16 cellular contexts compared by ENCODE assay signal in the genomic region with DNA sequence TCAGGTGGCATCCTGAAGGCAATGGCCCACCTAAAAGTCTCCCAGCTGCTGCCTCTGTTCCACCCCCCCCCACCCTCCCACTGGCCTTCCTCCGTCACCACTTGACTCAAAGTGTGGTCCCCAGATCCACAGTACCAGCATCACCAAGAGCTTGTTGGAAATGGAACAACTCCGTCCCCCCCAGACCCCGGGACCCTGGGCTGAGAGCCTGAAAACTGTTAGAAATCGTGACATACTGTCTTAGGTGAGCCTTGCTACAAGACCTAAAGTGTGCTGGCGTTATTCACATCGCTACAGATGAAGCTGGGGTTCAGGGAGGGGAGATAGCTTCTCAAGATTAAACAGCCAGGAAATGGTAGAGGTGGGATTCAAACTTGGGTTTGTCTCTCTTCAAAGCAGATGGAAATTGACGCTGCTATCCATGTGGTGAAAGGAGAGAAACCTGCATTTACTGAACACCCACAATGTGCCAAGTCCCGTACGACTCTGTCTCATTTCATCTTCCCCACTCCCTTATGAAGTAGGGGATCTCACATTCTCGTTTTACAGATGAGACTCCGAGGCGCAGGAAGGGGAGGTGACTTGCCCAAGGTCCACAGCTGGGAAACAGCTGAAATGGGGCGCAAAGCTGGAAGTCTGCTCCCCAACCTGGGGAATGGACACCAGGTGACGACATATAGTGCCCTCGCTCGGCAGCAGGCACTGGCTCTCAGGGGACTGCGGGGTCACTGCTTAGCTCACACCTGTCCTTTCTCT. TPM values are rescaled to one million over a fixed set of nuclear protein-coding genes. Genes with fewer than 3 reads are reported as not detected.
DNase-seq lines count a peak whose midpoint lies in the region; ATAC-seq, FAIRE-seq and TF ChIP-seq lines count a peak whose summit lies in the region.
"Had no signal": no experiment of that assay in that cellular context is flagged by ENCODE, and none has a peak within 500 bp of the region (broad histone marks: within the 10 kb centered on the region; RNA-seq: fewer than 3 reads in every experiment).

No MANE protein-coding gene starts in this region.

- peak overlapping the region; percentile 37 for H3K9ac ChIP-seq in HepG2 (ENCODE audit: insufficient read depth, low read depth, low read length)

- H3K4me1 ChIP-seq in HepG2 (ENCODE audit: insufficient read depth, low read length) = peaks cover 86% of the 10 kb centered on the region

- H3K4me3 ChIP-seq in HepG2 (replicated peaks in 1 of 3; ENCODE audit: insufficient read depth in 1 of 3, low read depth in 2 of 3, low read length in 3 of 3) = peak overlapping the region in 1 of 3 experiments; percentile 67; a peak in 2 of 6 replicates
- H3K4me3 ChIP-seq: esophagus muscularis mucosa, suprapubic skin had no signal

- no peaks in the 10 kb centered on the region for H3K79me2 ChIP-seq in HepG2 (ENCODE audit: insufficient read depth, low read length)

- H3K27me3 Mint-ChIP-seq in activated T-cell treated with anti-CD3 and anti-CD28 coated beads, Interleukin-2, amount 50 U/mL, for 24 hours = peaks cover 8% of the 10 kb centered on the region
- peaks cover 11% of the 10 kb centered on the region for H3K27me3 Mint-ChIP-seq in activated T-cell treated with anti-CD3 and anti-CD28 coated beads, Interleukin-2, amount 50 U/mL, for 4 hours (ENCODE audit: low read depth)

- intact Hi-C loops in HepG2 (cut with micrococcal nuclease; ENCODE audit: unreplicated experiment) = no loop called here

- H3K4me2 ChIP-seq in HepG2 (ENCODE audit: low read depth, low read length) = peak overlapping the region; percentile 93

- ATAC-seq in activated T-cell treated with anti-CD3 and anti-CD28 coated beads, Interleukin-2, amount 50 U/mL, for 4 hours = no peak
- ATAC-seq in HepG2 = no peak
- ATAC-seq in GM21717 (IDR thresholded peaks at IDR 0.05; ENCODE audit: unreplicated experiment) = no peak
- no peak for ATAC-seq in GM21619 (IDR thresholded peaks at IDR 0.05; ENCODE audit: unreplicated experiment)
- ATAC-seq: activated CD4-positive, CD25-positive, alpha-beta regulatory T cell treated with anti-CD3 and anti-CD28 coated beads, Interleukin-2, amount 50 U/mL, for 24 hours had no signal

- CTCF ChIA-PET in HepG2 (lab: Yijun Ruan, JAX; ENCODE audit: low intra/inter-chr PET ratio, low total read pairs) = no interaction called here

- TF ChIP-seq POLR2A in HepG2 (IDR thresholded peaks at IDR 0.05; ENCODE audit: insufficient read depth in 1 of 2, low read depth in 2 of 2, low read length in 2 of 2) = no peak

- TF ChIP-seq EP300 in HepG2 (IDR thresholded peaks at IDR 0.05; ENCODE audit: low read depth in 2 of 2, low read length in 2 of 2) (no peak), HepG2 (CRISPR knock-in tag; IDR thresholded peaks at IDR 0.05; ENCODE audit: borderline replicate concordance) (no peak)

- in situ Hi-C loops in HepG2 (cut with HindIII; ENCODE audit: extremely low pct_ligation_motif_present, low pct_unique_long_range_greater_than_20kb) = loop anchor here (5.0 kb wide), 1 partner anchor 52 kb away; a partner anchor contains a TSS

- WGBS in HepG2 (ENCODE audit: low lambda C conversion rate) = 54% methylated on average over 17 of the region's 17 CpGs

- no TSS peak for BruUV-seq in HepG2 (replicated peaks; lab: Mats Ljungman, UMichigan)

- peak overlapping the region; percentile 91 for H3K27ac ChIP-seq in VCaP
- peak overlapping the region; percentile 22 for H3K27ac ChIP-seq in HepG2 (ENCODE audit: extremely low read length, insufficient read depth, low read length)

- no peaks in the 10 kb centered on the region for H4K20me1 ChIP-seq in HepG2 (ENCODE audit: insufficient read depth, low read length)

- H3K27ac Mint-ChIP-seq in activated T-cell treated with anti-CD3 and anti-CD28 coated beads, Interleukin-2, amount 50 U/mL, for 24 hours = no peak overlapping the region

- H2AFZ ChIP-seq in HepG2 (ENCODE audit: low read length) = no peak overlapping the region

- peaks cover 51% of the 10 kb centered on the region for H3K4me1 Mint-ChIP-seq in activated T-cell treated with anti-CD3 and anti-CD28 coated beads, Interleukin-2, amount 50 U/mL, for 24 hours (ENCODE audit: low read depth)
- peaks cover 25% of the 10 kb centered on the region for H3K4me1 Mint-ChIP-seq in activated T-cell treated with anti-CD3 and anti-CD28 coated beads, Interleukin-2, amount 50 U/mL, for 4 hours (ENCODE audit: low read depth)

- POLR2A ChIA-PET in HepG2 (lab: Yijun Ruan, JAX) = interaction anchor here (0.8 to 3.5 kb wide), 8 partner anchors 10 to 109 kb away, joined by 4 to 37 read pairs (median 7); a partner anchor contains a TSS

- H3K4me3 Mint-ChIP-seq in activated T-cell treated with anti-CD3 and anti-CD28 coated beads, Interleukin-2, amount 50 U/mL, for 24 hours = no peak overlapping the region
- H3K4me3 Mint-ChIP-seq in activated T-cell treated with anti-CD3 and anti-CD28 coated beads, Interleukin-2, amount 50 U/mL, for 4 hours = no peak overlapping the region
- H3K4me3 Mint-ChIP-seq: activated T-helper 1 cell treated with anti-CD3 and anti-CD28 coated beads, Interleukin-12 subunit alpha, Interleukin-12 subunit beta, Interleukin-2, Interleukin-4 antibody, amounts not matched to agents 30 ng/mL and 10 ng/mL and 1 ng/mL, durations not matched to agents 14 hours and 24 hours and 36 hours had no signal

- TF ChIP-seq CTCF in VCaP (conservative IDR thresholded peaks at IDR 0.05) (no peak), HepG2 (CRISPR knock-in tag; IDR thresholded peaks at IDR 0.05) (no peak)

- no peak for TF ChIP-seq RAD21 in HepG2 (CRISPR knock-in tag; IDR thresholded peaks at IDR 0.05)

- H3K27me3 ChIP-seq in HepG2 (ENCODE audit: control insufficient read depth in 1 of 2, insufficient read depth in 2 of 2, low read length in 2 of 2) = no peaks in the 10 kb centered on the region
- H3K27me3 ChIP-seq: esophagus muscularis mucosa, suprapubic skin had no signal

- no peaks in the 10 kb centered on the region for H3K36me3 ChIP-seq in HepG2 (replicated peaks in 1 of 2; ENCODE audit: control insufficient read depth in 1 of 2, insufficient read depth in 2 of 2, low read length in 2 of 2)
- H3K36me3 ChIP-seq: esophagus muscularis mucosa, suprapubic skin had no signal

- FAIRE-seq in HepG2 (lab: Jason Lieb, UNC) = no peak
- peak; percentile 50 for FAIRE-seq in urothelium cell line (lab: Jason Lieb, UNC)
- FAIRE-seq: colon had no signal

- H3K36me3 Mint-ChIP-seq in activated T-cell treated with anti-CD3 and anti-CD28 coated beads, Interleukin-2, amount 50 U/mL, for 24 hours (ENCODE audit: low read depth) = no peaks in the 10 kb centered on the region
- H3K36me3 Mint-ChIP-seq in activated T-cell treated with anti-CD3 and anti-CD28 coated beads, Interleukin-2, amount 50 U/mL, for 4 hours (ENCODE audit: insufficient read depth) = no peaks in the 10 kb centered on the region

- DNase-seq in activated T-cell treated with anti-CD3 and anti-CD28 coated beads, Interleukin-2, amount 50 U/mL, for 24 hours = peak; percentile 31
- no peak for DNase-seq in activated T-cell treated with anti-CD3 and anti-CD28 coated beads, Interleukin-2, amount 50 U/mL, for 4 hours
- DNase-seq in HepG2 (ENCODE audit: low spot score) (no peak), urothelium cell line (ENCODE audit: low spot score) (no peak), NCI-H128 (lab: John Stamatoyannopoulos, UW; ENCODE audit: unreplicated experiment) (no peak)
- DNase-seq: amygdala, NCI-H2029 treated with DMSO at 0.1 percent for 48 hours, NCI-H526 treated with DMSO at 0.1 percent for 48 hours had no signal

- no peaks in the 10 kb centered on the region for H3K9me3 ChIP-seq in HepG2 (ENCODE audit: low read length)
- H3K9me3 ChIP-seq: esophagus muscularis mucosa, suprapubic skin had no signal

- H3K9me3 Mint-ChIP-seq in activated T-cell treated with anti-CD3 and anti-CD28 coated beads, Interleukin-2, amount 50 U/mL, for 24 hours = no peaks in the 10 kb centered on the region
- H3K9me3 Mint-ChIP-seq in activated T-cell treated with anti-CD3 and anti-CD28 coated beads, Interleukin-2, amount 50 U/mL, for 4 hours = no peaks in the 10 kb centered on the region
- H3K9me3 Mint-ChIP-seq: activated T-helper 1 cell treated with anti-CD3 and anti-CD28 coated beads, Interleukin-12 subunit alpha, Interleukin-12 subunit beta, Interleukin-2, Interleukin-4 antibody, amounts not matched to agents 30 ng/mL and 10 ng/mL and 1 ng/mL, durations not matched to agents 14 hours and 24 hours and 36 hours had no signal

TF ChIP-seq in HepG2, 621 proteins besides CTCF, POLR2A, EP300 and RAD21:
- TF ChIP-seq CREB1 (IDR thresholded peaks at IDR 0.05) = no peak
- peak; percentile 35; the same call in 1 of the 2 replicates for TF ChIP-seq CREB1 (CRISPR knock-in tag; IDR thresholded peaks at IDR 0.05)
- no peak for TF ChIP-seq ZNF746 (CRISPR knock-in tag; IDR thresholded peaks at IDR 0.05)

RNA-seq across cellular contexts. Expression of a gene that starts 52.8 kb away (rescaled TPM):
- total RNA-seq in activated T-cell treated with anti-CD3 and anti-CD28 coated beads, Interleukin-2, amount 50 U/mL, for 4 hours = 10 to 100 TPM; 36.0 to 47.6 (median 36.1) TPM
- total RNA-seq in HepG2 (2016; rRNA removed; fragmentation: Illumina TruSeq; extraction: Trizol) = 16.3 and 16.7 TPM in 2 replicates
- total RNA-seq in HepG2 (2016; cell fraction: cytosol; rRNA removed; fragmentation: Illumina TruSeq; extraction: Trizol; ENCODE audit: low read depth) = 1.4 and 1.9 TPM in 2 replicates
- total RNA-seq in HepG2 (2016; cell fraction: insoluble cytoplasmic fraction; rRNA removed; fragmentation: Illumina TruSeq; extraction: Trizol) = 12.2 and 17.7 TPM in 2 replicates
- total RNA-seq in HepG2 (2016; cell fraction: membrane; rRNA removed; fragmentation: Illumina TruSeq; extraction: Trizol) = 3.8 and 4.9 TPM in 2 replicates
- 10.0 and 11.1 TPM in 2 replicates for total RNA-seq in HepG2 (2016; cell fraction: nucleus; rRNA removed; fragmentation: Illumina TruSeq; extraction: Trizol)
- polyA plus RNA-seq in HepG2 (2011; rRNA removed) = 6.9 and 7.3 TPM in 2 replicates
- 8.4 and 12.3 TPM in 2 replicates for polyA plus RNA-seq in HepG2 (2011; cell fraction: cytosol; rRNA removed)
- 21.1 and 21.8 TPM in 2 replicates for polyA plus RNA-seq in HepG2 (2011; cell fraction: nucleus; rRNA removed)
- 5.7 and 8.6 TPM in 2 replicates for polyA plus RNA-seq in HepG2 (2012)
- 0.47 and 1.00 TPM in 2 replicates for polyA plus RNA-seq in HepG2 (2016; cell fraction: cytosol; fragmentation: Illumina TruSeq; extraction: Trizol; ENCODE audit: low read depth)
- 9.4 and 11.8 TPM in 2 replicates for polyA plus RNA-seq in HepG2 (2016; cell fraction: insoluble cytoplasmic fraction; fragmentation: Illumina TruSeq; extraction: Trizol; ENCODE audit: low read depth)
- 1.5 and 1.6 TPM in 2 replicates for polyA plus RNA-seq in HepG2 (2016; cell fraction: membrane; fragmentation: Illumina TruSeq; extraction: Trizol; ENCODE audit: low read depth)
- 13.9 and 14.1 TPM in 2 replicates for polyA plus RNA-seq in HepG2 (2016; cell fraction: nucleus; fragmentation: Illumina TruSeq; extraction: Trizol; ENCODE audit: insufficient read depth, low read depth)
- polyA minus RNA-seq in HepG2 (2011; rRNA and poly(A)+ RNA removed; ENCODE audit: low replicate concordance) = 2.4 and 21.3 TPM in 2 replicates
- polyA minus RNA-seq in HepG2 (2011; cell fraction: cytosol; rRNA and poly(A)+ RNA removed) = 10.2 and 10.5 TPM in 2 replicates
- 4.0 and 6.3 TPM in 2 replicates for polyA minus RNA-seq in HepG2 (2011; cell fraction: nucleus; rRNA and poly(A)+ RNA removed)
